Comparison of ENCODE assay signal across 8 cellular contexts in genomic region chr1:51237714-51238403, GRCh38. TPM values are rescaled to one million over a fixed set of nuclear protein-coding genes. Genes with fewer than 3 reads are reported as not detected.
DNase-seq lines count a peak whose midpoint lies in the region; ATAC-seq and TF ChIP-seq lines count a peak whose summit lies in the region.

No MANE protein-coding gene starts in this region.

- ATAC-seq in HG02938 (IDR thresholded peaks at IDR 0.05; ENCODE audit: unreplicated experiment) (no peak), GM21825 (IDR thresholded peaks at IDR 0.05; ENCODE audit: unreplicated experiment) (no peak)

- H3K4me3 ChIP-seq in epithelial cell of proximal tubule (ENCODE audit: low read depth, low read length) = peak overlapping the region; percentile 76

- TF ChIP-seq CTCF in epithelial cell of proximal tubule (conservative IDR thresholded peaks at IDR 0.05; ENCODE audit: low read depth, low read length) = no peak

- DNase-seq in EH (ENCODE audit: low read depth) (peak; percentile 57), NCI-H69 (lab: John Stamatoyannopoulos, UW) (peak; percentile 62), epithelial cell of proximal tubule (ENCODE audit: low read depth) (peak; percentile 37), pons (ENCODE audit: low spot score) (peak; percentile 43), HuH-7 (ENCODE audit: low spot score) (no peak)
- DNase-seq in central memory CD4-positive, alpha-beta T cell = no peak

RNA-seq across cellular contexts. Expression of gene RNF11, which starts 1.8 kb away (rescaled TPM):
- total RNA-seq in epithelial cell of proximal tubule = 54.5 and 81.4 TPM in 2 replicates

Comparison
In these comparisons a context has a peak if more than half of its experiments do, and no peak if none do; other contexts are left out.
1. DNase-seq: peak in EH (single experiment), NCI-H69 (single experiment), epithelial cell of proximal tubule (single experiment) and pons (single experiment); none in central memory CD4-positive, alpha-beta T cell (single experiment) and HuH-7 (single experiment).